In the genomic region with DNA sequence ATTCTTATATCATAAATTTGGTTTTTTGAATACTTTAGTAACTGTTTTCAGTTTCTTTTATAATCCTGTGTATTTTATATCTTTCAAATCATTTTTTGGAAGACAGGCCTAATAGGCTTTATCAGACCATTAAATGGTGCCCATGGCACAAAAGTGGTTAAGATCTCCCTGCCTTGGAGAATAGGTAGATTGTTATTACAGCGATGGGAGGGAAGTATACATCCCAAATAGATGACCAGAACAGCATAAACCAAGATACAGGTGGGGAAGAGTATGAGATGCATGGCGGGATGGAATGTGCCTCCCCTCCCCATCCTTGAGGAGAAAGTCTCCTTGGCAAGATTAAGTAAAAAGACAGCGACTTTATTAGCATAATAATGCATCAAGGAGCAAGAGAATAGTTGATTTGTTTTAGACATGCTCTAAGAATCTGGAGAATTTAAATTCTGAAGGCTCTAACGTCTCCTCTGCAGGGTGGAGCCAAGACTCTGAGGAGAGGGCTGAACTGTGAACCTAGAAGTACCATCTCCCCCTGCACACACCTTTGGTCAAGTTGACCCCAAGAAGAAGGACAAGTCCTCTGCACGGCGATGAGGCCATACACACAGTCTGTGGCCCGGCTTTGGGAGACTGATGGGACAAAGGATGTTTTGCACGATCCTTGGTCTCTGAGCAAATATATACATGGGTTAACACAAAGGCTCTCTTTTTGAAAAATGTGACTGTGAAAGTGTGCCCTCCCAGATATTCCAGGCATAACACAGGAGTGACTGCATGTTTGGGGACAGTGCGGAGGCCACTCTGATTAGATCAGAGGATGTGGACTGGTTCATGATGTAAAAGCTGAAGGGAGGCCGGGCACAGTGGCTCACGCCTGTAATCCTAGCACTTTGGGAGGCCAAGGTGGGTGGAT, we compare ENCODE assay signal across 19 cellular contexts.
DNase-seq lines count a peak whose midpoint lies in the region; ATAC-seq, FAIRE-seq and TF ChIP-seq lines count a peak whose summit lies in the region.
"Had no signal": no experiment of that assay in that cellular context is flagged by ENCODE, and none has a peak within 500 bp of the region (broad histone marks: within the 10 kb centered on the region; RNA-seq: fewer than 3 reads in every experiment).

No MANE protein-coding gene starts in this region.

- H3K23ac ChIP-seq in H1 (ENCODE audit: insufficient read length), result no peak overlapping the region

- 68% methylated on average over 11 of the region's 11 CpGs; no CpG with 5 or more reads in 1 of the 2 experiments for WGBS in H1 (ENCODE audit: extremely low coverage in 1 of 2, insufficient coverage in 1 of 2, insufficient read length in 1 of 2, insufficient replicate concordance in 2 of 2, low coverage in 1 of 2, low lambda C conversion rate in 2 of 2, missing lambda C conversion rate in 1 of 2), 2 experiments

- no peak overlapping the region for H2BK20ac ChIP-seq in H1 (ENCODE audit: low read length)

- no peak for TF ChIP-seq POLR2A in H1 (IDR thresholded peaks at IDR 0.05; ENCODE audit: control extremely low read depth in 1 of 2, low read depth in 2 of 2, low read length in 2 of 2)

- H3K23me2 ChIP-seq in H1 (ENCODE audit: low read depth, low read length), result no peaks in the 10 kb centered on the region

- intact Hi-C loops in tibial artery (cut with DNase I; ENCODE audit: low total_unique reads), result no loop called here

- H3K9me3 Mint-ChIP-seq in GM23338, result peaks cover 4% of the 10 kb centered on the region; the same call in 2 of the 3 replicates
- H3K9me3 Mint-ChIP-seq: CD4-positive, alpha-beta T cell had no signal

- H3K4me3 ChIP-seq in GM23338, result no peak overlapping the region
- no peak overlapping the region for H3K4me3 ChIP-seq in SK-N-MC
- no peak overlapping the region for H3K4me3 ChIP-seq in H1 (ENCODE audit: extremely low read depth in 1 of 4, insufficient read depth in 2 of 4, low read depth in 3 of 4, low read length in 4 of 4)
- H3K4me3 ChIP-seq in tibial artery, result no peak overlapping the region
- H3K4me3 ChIP-seq: K562 had no signal

- H3K36me3 ChIP-seq in GM23338 (ENCODE audit: insufficient read depth) (no peaks in the 10 kb centered on the region), SK-N-MC (ENCODE audit: insufficient read depth, low read length) (no peaks in the 10 kb centered on the region), H1 (ENCODE audit: control insufficient read depth in 2 of 4, insufficient read depth in 4 of 4, low read length in 3 of 4) (no peaks in the 10 kb centered on the region), tibial artery (no peaks in the 10 kb centered on the region)

- no peaks in the 10 kb centered on the region for H4K20me1 ChIP-seq in GM23338 (replicated peaks; ENCODE audit: insufficient read depth)
- no peaks in the 10 kb centered on the region for H4K20me1 ChIP-seq in H1 (replicated peaks in 1 of 2; ENCODE audit: control insufficient read depth in 1 of 2, insufficient read depth in 2 of 2, low read length in 2 of 2)

- H3K27ac Mint-ChIP-seq in GM23338, result no peak overlapping the region
- H3K27ac Mint-ChIP-seq: CD4-positive, alpha-beta T cell had no signal

- no peak for TF ChIP-seq EP300 in H1 (IDR thresholded peaks at IDR 0.05; ENCODE audit: borderline replicate concordance in 1 of 2, low read depth in 2 of 2, low read length in 2 of 2)

- H3K4me2 ChIP-seq in GM23338 (peak overlapping the region; percentile 9; the same call in 1 of the 2 replicates), H1 (ENCODE audit: insufficient read depth in 1 of 2, low read depth in 2 of 2, low read length in 2 of 2) (peak overlapping the region; percentile 10 to 61; a peak in 3 of 4 replicates)

- CTCF ChIA-PET in H1 (lab: Charles Lee; ENCODE audit: partially characterized antibody), result interaction anchor here (1.7 kb wide), 1 partner anchor 372 kb away, joined by 4 read pairs; no protein-coding TSS in a partner anchor

- no peak overlapping the region for H3K4ac ChIP-seq in H1 (replicated peaks; ENCODE audit: insufficient read length, low read depth, low read length)

- no peak overlapping the region for H2BK12ac ChIP-seq in H1 (ENCODE audit: low read depth, low read length)

- no peak for TF ChIP-seq RAD21 in H1 (IDR thresholded peaks at IDR 0.05 in 1 of 2, conservative IDR thresholded peaks at IDR 0.05 in 1 of 2; ENCODE audit: low read depth in 2 of 2, low read length in 2 of 2)

- H3K56ac ChIP-seq in H1 (replicated peaks; ENCODE audit: insufficient read length, low read depth, low read length), result no peak overlapping the region

- H3K9ac ChIP-seq in SK-N-MC (ENCODE audit: insufficient read length) (no peak overlapping the region), H1 (replicated peaks in 1 of 4; ENCODE audit: extremely low read depth in 1 of 4, low read depth in 3 of 4, low read length in 3 of 4) (no peak overlapping the region)

- ATAC-seq in GM23338 (peak; percentile 65), HG03432 (IDR thresholded peaks at IDR 0.05; ENCODE audit: unreplicated experiment) (no peak)
- ATAC-seq: K562 had no signal

- H3K4me1 Mint-ChIP-seq in GM23338, result peaks cover 17% of the 10 kb centered on the region

- H3K27me3 ChIP-seq in GM23338 (ENCODE audit: insufficient read depth), result no peaks in the 10 kb centered on the region
- no peaks in the 10 kb centered on the region; a peak in 1 of 7 replicates for H3K27me3 ChIP-seq in H1 (replicated peaks in 1 of 4; ENCODE audit: control insufficient read depth in 3 of 4, extremely low read depth in 1 of 4, insufficient read depth in 3 of 4, low read length in 3 of 4)
- H3K27me3 ChIP-seq in tibial artery, result no peaks in the 10 kb centered on the region

- TF ChIP-seq CTCF in GM23338 (conservative IDR thresholded peaks at IDR 0.05; ENCODE audit: low read depth in 2 of 2) (no peak), H1 (IDR thresholded peaks at IDR 0.05; ENCODE audit: control extremely low read depth in 1 of 3, insufficient read depth in 1 of 3, low read depth in 1 of 3, low read length in 3 of 3) (no peak), tibial artery (IDR thresholded peaks at IDR 0.05) (no peak)

- H3K4me3 Mint-ChIP-seq in GM23338, result no peak overlapping the region
- H3K4me3 Mint-ChIP-seq: CD4-positive, alpha-beta T cell had no signal

- peaks cover 4% of the 10 kb centered on the region for H3K27me3 Mint-ChIP-seq in GM23338 (ENCODE audit: insufficient read depth, low read depth, poor library complexity)
- H3K27me3 Mint-ChIP-seq: CD4-positive, alpha-beta T cell had no signal

- no peaks in the 10 kb centered on the region for H3K79me2 ChIP-seq in GM23338 (replicated peaks; ENCODE audit: insufficient read depth)
- H3K79me2 ChIP-seq in H1 (ENCODE audit: control insufficient read depth in 1 of 2, insufficient read depth in 2 of 2, low read length in 2 of 2), result no peaks in the 10 kb centered on the region

- H3K4me1 ChIP-seq in GM23338 (ENCODE audit: insufficient read depth) (peaks cover 6% of the 10 kb centered on the region), H1 (replicated peaks in 1 of 4; ENCODE audit: control insufficient read depth in 3 of 4, insufficient read depth in 4 of 4, low read length in 3 of 4) (peaks cover 0 to 9% (median 0%) of the 10 kb centered on the region in 4 experiments; a peak in 3 of 7 replicates), tibial artery (peaks cover 0 to 38% (median 5%) of the 10 kb centered on the region in 4 donors)
- H3K4me1 ChIP-seq: Caco-2 had no signal

- H3K36me3 Mint-ChIP-seq in GM23338 (ENCODE audit: low read depth), result peaks cover 3% of the 10 kb centered on the region; the same call in 1 of the 3 replicates

- no peak overlapping the region for H3K27ac ChIP-seq in GM23338 (ENCODE audit: low read depth)
- peak overlapping the region; percentile 92 for H3K27ac ChIP-seq in SK-N-MC
- H3K27ac ChIP-seq in H1 (ENCODE audit: low read depth, low read length), result no peak overlapping the region
- H3K27ac ChIP-seq in tibial artery, result peak overlapping the region; percentile 43 to 82
- no peak overlapping the region for H3K27ac ChIP-seq in substantia nigra (ENCODE audit: low read depth, low read length, poor library complexity, severe bottlenecking)
- H3K27ac ChIP-seq: C4-2B, HL-60 had no signal

- no peak overlapping the region for H3K14ac ChIP-seq in H1 (ENCODE audit: insufficient read length)

- no peaks in the 10 kb centered on the region for H3K9me2 ChIP-seq in GM23338 (ENCODE audit: insufficient read depth)

- H3K9me3 ChIP-seq in SK-N-MC (ENCODE audit: low read depth, low read length), result no peaks in the 10 kb centered on the region
- H3K9me3 ChIP-seq in H1 (ENCODE audit: insufficient read depth in 2 of 2, low read depth in 1 of 2, low read length in 1 of 2), result no peaks in the 10 kb centered on the region; a peak in 1 of 4 replicates
- no peaks in the 10 kb centered on the region for H3K9me3 ChIP-seq in tibial artery
- H3K9me3 ChIP-seq: Caco-2 had no signal

- H2AFZ ChIP-seq in GM23338 (no peak overlapping the region), H1 (ENCODE audit: low read length) (no peak overlapping the region)

- H3F3A ChIP-seq in GM23338 (replicated peaks; ENCODE audit: low read depth), result no peaks in the 10 kb centered on the region

- H4K5ac ChIP-seq in H1 (ENCODE audit: insufficient read length, low read depth, low read length), result no peak overlapping the region

- peak; percentile 42 for DNase-seq in GM23338 (ENCODE audit: low spot score)
- peak; percentile 56 for DNase-seq in SK-N-MC (ENCODE audit: low read depth, low spot score)
- DNase-seq in H1 (ENCODE audit: low read depth in 1 of 2, low spot score in 2 of 2), result no peak
- DNase-seq in tibial artery, result no peak
- DNase-seq in OCI-M1 (lab: John Stamatoyannopoulos, UW), result no peak
- DNase-seq in substantia nigra (lab: John Stamatoyannopoulos, UW), result no peak
- DNase-seq: AML-193; Caco-2; CD4-positive, alpha-beta T cell; DMS153; DMS79; GF-D8; HCEC 1CT; IMR-90 had no signal

- no peak overlapping the region for H2BK15ac ChIP-seq in H1 (ENCODE audit: low read length)

- H4K91ac ChIP-seq in H1 (replicated peaks; ENCODE audit: insufficient read length, low read length), result no peak overlapping the region

- no peaks in the 10 kb centered on the region for H3K79me1 ChIP-seq in H1 (ENCODE audit: low read depth, low read length)

- POLR2A ChIA-PET in H1 (lab: Charles Lee; ENCODE audit: partially characterized antibody), result no interaction called here

- H2BK120ac ChIP-seq in H1 (replicated peaks; ENCODE audit: low read depth, low read length), result no peak overlapping the region

- no peak overlapping the region for H2BK5ac ChIP-seq in H1 (ENCODE audit: low read depth, low read length)

- H4K8ac ChIP-seq in H1 (ENCODE audit: extremely low read depth, insufficient read depth, low read length), result no peak overlapping the region

- H2AK5ac ChIP-seq in H1 (ENCODE audit: low read depth, low read length), result no peak overlapping the region

- no peak overlapping the region for H3K18ac ChIP-seq in H1 (ENCODE audit: extremely low read depth, low read length)

- no peak for FAIRE-seq in H1 (lab: Jason Lieb, UNC)
- FAIRE-seq: A204.1, K562 had no signal

TF ChIP-seq in GM23338, 12 proteins besides CTCF, POLR2A, EP300 and RAD21 (continues in another document):
- TF ChIP-seq ZNF114 (CRISPR knock-in tag; IDR thresholded peaks at IDR 0.05), result no peak
- TF ChIP-seq CREB1 (CRISPR knock-in tag; IDR thresholded peaks at IDR 0.05; ENCODE audit: low read depth), result no peak
- no peak for TF ChIP-seq EZH2 (IDR thresholded peaks at IDR 0.05; ENCODE audit: low read depth, unreplicated experiment)

TF ChIP-seq in H1, 55 proteins besides CTCF, POLR2A, EP300 and RAD21:
- no peak for TF ChIP-seq CEBPB (IDR thresholded peaks at IDR 0.05; ENCODE audit: low read depth, low read length)

Comparison
In these comparisons a context has a peak if more than half of its experiments do, and no peak if none do; other contexts are left out.
1. DNase-seq: peak in GM23338 (single experiment) and SK-N-MC (single experiment); none in H1 (0 of 2), tibial artery (0 of 2), OCI-M1 (single experiment) and substantia nigra (0 of 49).
2. H3K27ac ChIP-seq: peak in SK-N-MC (single experiment) and tibial artery (2 of 2); none in GM23338 (single experiment), H1 (single experiment) and substantia nigra (single experiment).